27 cellular contexts compared by ENCODE assay signal in the genomic region with DNA sequence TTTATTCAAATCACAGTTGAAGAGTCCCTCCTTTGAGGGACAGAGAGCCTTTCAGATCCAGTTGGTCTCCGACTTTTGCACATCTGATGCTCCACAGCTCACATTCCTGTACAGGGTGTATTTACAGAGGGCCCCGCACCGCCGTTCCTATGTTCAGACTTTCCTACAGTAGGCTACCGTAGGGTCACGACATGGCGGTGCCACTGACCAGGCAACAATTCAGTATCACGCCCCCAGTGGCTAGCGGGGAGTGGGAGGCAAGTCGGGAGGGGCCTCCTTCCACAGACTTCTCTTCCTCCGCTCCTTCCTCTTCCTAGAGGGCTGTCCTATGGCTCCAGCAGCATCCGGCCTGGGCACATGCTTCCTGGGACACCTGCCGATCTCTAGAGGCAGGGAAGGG. TPM values are rescaled to one million over a fixed set of nuclear protein-coding genes. Genes with fewer than 3 reads are reported as not detected.
"Had no signal": no experiment of that assay in that cellular context is flagged by ENCODE, and none has a peak within 500 bp of the region (broad histone marks: within the 10 kb centered on the region; RNA-seq: fewer than 3 reads in every experiment).

No MANE protein-coding gene starts in this region.

- H3K27ac ChIP-seq: colonic mucosa, epithelial cell of prostate, esophagus squamous epithelium, gastrocnemius medialis, heart right ventricle, left lung, lower lobe of right lung had no signal

- H3K4me1 ChIP-seq: gastrocnemius medialis, heart right ventricle, left lung, lower lobe of right lung had no signal

- ATAC-seq: effector memory CD8-positive, alpha-beta T cell; esophagus mucosa; gastrocnemius medialis; left cardiac atrium had no signal

- H3K27me3 ChIP-seq: colonic mucosa had no signal

- FAIRE-seq: endometrium, islet of Langerhans, keratinocyte had no signal

- DNase-seq: colonic mucosa; cortex of kidney; effector CD8-positive, alpha-beta T cell; effector memory CD8-positive, alpha-beta T cell; endodermal cell; erythroblast; esophagus squamous epithelium; foreskin fibroblast; foreskin melanocyte; gastrocnemius medialis; glutamatergic neuron; heart right ventricle; hippocampal formation; left cardiac atrium; left lung; left ventricle myocardium superior; lower lobe of right lung; mesenchymal stem cell; midbrain had no signal

- H3K4me3 ChIP-seq: colonic mucosa, gastrocnemius medialis, heart right ventricle, left lung, lower lobe of right lung had no signal

- H3K9me3 ChIP-seq: colonic mucosa, esophagus squamous epithelium, gastrocnemius medialis, heart right ventricle, left lung, lower lobe of right lung had no signal

- H3K36me3 ChIP-seq: colonic mucosa, esophagus squamous epithelium, gastrocnemius medialis, heart right ventricle, left lung, lower lobe of right lung had no signal

RNA-seq across cellular contexts. Expression of a gene that starts 40.6 kb away (rescaled TPM):
- total RNA-seq: colonic mucosa, esophagus mucosa, gastrocnemius medialis, glomerular endothelial cell, lung microvascular endothelial cell, mononuclear cell had no signal
- polyA plus RNA-seq: heart right ventricle had no signal
